1 cellular context compared by ENCODE assay signal in the genomic region with DNA sequence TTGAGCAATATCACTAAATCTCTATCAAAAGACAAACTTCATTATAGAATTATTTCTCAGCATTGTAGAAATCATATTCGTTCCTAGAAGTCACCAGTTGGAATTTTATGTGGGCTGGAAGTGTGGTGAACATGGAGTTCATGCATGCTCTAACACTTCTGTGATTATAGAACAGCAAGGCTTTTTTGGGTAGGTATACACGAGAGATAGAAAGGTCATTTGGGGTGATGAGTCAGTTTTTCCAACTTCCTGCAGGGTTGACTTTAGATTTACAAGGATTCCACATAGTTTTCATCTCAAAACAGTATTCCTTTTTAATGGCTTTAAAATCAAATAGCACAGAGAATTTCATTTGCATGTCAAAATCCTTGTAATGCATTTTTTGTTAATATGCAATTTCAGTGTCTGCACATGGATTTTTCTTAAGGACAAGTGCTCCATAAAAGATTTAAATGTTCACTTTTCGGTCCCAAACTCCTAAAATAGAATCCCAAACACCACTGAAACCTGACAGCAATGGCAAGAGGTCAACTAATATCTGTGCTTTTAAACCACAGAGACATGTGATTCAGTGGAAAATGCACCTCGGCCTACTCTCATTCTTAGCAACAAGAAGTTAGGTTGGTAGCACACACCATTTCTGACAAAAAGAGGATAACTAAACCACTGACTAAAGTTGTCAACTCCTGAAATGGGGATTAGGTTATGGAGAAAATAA.
TF ChIP-seq lines count a peak whose summit lies in the region.

No MANE protein-coding gene starts in this region.

TF ChIP-seq in IMR-90, 13 proteins besides CTCF, POLR2A, EP300 and RAD21:
- TF ChIP-seq, protein P1, sequence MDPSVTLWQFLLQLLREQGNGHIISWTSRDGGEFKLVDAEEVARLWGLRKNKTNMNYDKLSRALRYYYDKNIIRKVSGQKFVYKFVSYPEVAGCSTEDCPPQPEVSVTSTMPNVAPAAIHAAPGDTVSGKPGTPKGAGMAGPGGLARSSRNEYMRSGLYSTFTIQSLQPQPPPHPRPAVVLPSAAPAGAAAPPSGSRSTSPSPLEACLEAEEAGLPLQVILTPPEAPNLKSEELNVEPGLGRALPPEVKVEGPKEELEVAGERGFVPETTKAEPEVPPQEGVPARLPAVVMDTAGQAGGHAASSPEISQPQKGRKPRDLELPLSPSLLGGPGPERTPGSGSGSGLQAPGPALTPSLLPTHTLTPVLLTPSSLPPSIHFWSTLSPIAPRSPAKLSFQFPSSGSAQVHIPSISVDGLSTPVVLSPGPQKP (IDR thresholded peaks at IDR 0.05; ENCODE audit: borderline replicate concordance, low read depth, low read length): no peak
- peak; percentile 33; the same call in 1 of the 2 replicates for TF ChIP-seq BHLHE40 (IDR thresholded peaks at IDR 0.05; ENCODE audit: low read depth, low read length)
